ENCODE assay signal across 23 cellular contexts in the genomic region with DNA sequence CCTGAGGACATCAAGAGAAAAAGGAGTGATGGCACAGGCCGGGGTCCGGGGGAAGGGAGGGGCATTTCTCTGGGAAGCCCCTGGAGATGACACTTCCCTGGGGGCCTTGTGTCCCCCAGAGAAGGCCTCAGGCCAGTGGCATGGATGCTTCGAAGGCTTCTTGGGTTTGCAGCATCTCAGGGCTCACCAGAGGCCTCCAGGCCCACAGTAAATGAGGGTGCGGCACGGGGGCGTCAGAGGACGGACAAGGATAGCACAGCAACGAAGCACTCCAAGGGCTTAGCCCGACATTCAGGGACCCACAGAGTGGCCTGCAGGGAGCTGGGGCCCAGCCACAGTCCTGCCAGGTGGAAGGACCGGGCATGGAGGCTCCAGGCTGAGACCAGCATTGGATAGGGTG.
A peak's percentile ranks its signal among the peaks of the same experiment; 100 is the strongest.
DNase-seq lines count a peak whose midpoint lies in the region; TF ChIP-seq lines count a peak whose summit lies in the region.
"Had no signal": no experiment of that assay in that cellular context is flagged by ENCODE, and none has a peak within 500 bp of the region (broad histone marks: within the 10 kb centered on the region; RNA-seq: fewer than 3 reads in every experiment).

No MANE protein-coding gene starts in this region.

- H3K4me1 Mint-ChIP-seq in HFFc6 (ENCODE audit: low read depth) = no peaks in the 10 kb centered on the region
- H3K4me1 Mint-ChIP-seq: CD14-positive monocyte; CD4-positive, CD25-positive, alpha-beta regulatory T cell had no signal

- H3K9me3 ChIP-seq in osteoblast (ENCODE audit: low read depth, low read length) = no peaks in the 10 kb centered on the region
- H3K9me3 ChIP-seq: BE2C, BLaER1 had no signal

- H3K27ac ChIP-seq in osteoblast (ENCODE audit: low read depth, low read length) = no peak overlapping the region
- H3K27ac ChIP-seq: BLaER1 had no signal

- no peaks in the 10 kb centered on the region for H3K36me3 ChIP-seq in osteoblast (ENCODE audit: insufficient read depth, low read length)
- H3K36me3 ChIP-seq: BE2C, BLaER1 had no signal

- H4K20me1 ChIP-seq in osteoblast (ENCODE audit: insufficient read depth, low read length) = no peaks in the 10 kb centered on the region

- H3K27me3 Mint-ChIP-seq in HFFc6 (ENCODE audit: insufficient read depth) = no peaks in the 10 kb centered on the region; the same call in 1 of the 2 replicates
- H3K27me3 Mint-ChIP-seq: CD4-positive, CD25-positive, alpha-beta regulatory T cell had no signal

- H3K79me2 ChIP-seq in osteoblast (ENCODE audit: insufficient read depth, low read length) = no peaks in the 10 kb centered on the region

- H3K9me3 Mint-ChIP-seq in HFFc6 = peaks cover 37% of the 10 kb centered on the region
- H3K9me3 Mint-ChIP-seq: CD14-positive monocyte; CD4-positive, CD25-positive, alpha-beta regulatory T cell had no signal

- H3K4me1 ChIP-seq in osteoblast (ENCODE audit: insufficient read depth, low read length) = no peaks in the 10 kb centered on the region
- H3K4me1 ChIP-seq: BE2C had no signal

- no peak overlapping the region for H2AFZ ChIP-seq in osteoblast (ENCODE audit: low read length)

- DNase-seq in mesenteric fat pad (ENCODE audit: low spot score) (peak; percentile 68), osteoblast (ENCODE audit: insufficient read length, low spot score, missing footprints) (peak; percentile 47), HFFc6 (no peak), erythroblast (lab: John Stamatoyannopoulos, UW) (no peak)
- no peak for DNase-seq in activated CD8-positive, alpha-beta memory T cell treated with anti-CD3 and anti-CD28 coated beads, Interleukin-2, amount 50 U/mL, for 4 hours
- DNase-seq: 8988T; ACHN; BE2C; C1 segment of cervical spinal cord; CD4-positive, alpha-beta memory T cell; CD4-positive, CD25-positive, alpha-beta regulatory T cell; CD8-positive, alpha-beta memory T cell; COR-L47; DMS 273 treated with DMSO at 0.1 percent for 48 hours; DMS153; DMS53; DMS79; DND-41; EL; GDM1 had no signal

- no peak overlapping the region for H3K4me3 Mint-ChIP-seq in HFFc6
- H3K4me3 Mint-ChIP-seq: CD14-positive monocyte; CD4-positive, alpha-beta memory T cell; CD4-positive, CD25-positive, alpha-beta regulatory T cell; CD8-positive, alpha-beta memory T cell had no signal

- H3K4me3 ChIP-seq in osteoblast (ENCODE audit: insufficient read depth, low read length) = no peak overlapping the region
- H3K4me3 ChIP-seq: BLaER1, GM12878 had no signal

- H3K36me3 Mint-ChIP-seq in HFFc6 (ENCODE audit: low read depth) = 0 out of 2 replicates have a peak, but pooled peaks cover 3% of the 10 kb centered on the region
- H3K36me3 Mint-ChIP-seq: CD14-positive monocyte; CD4-positive, alpha-beta memory T cell; CD4-positive, CD25-positive, alpha-beta regulatory T cell; CD8-positive, alpha-beta memory T cell had no signal

- no peak for TF ChIP-seq POLR2A in erythroblast (IDR thresholded peaks at IDR 0.05; ENCODE audit: low read length)

- no peaks in the 10 kb centered on the region for H3K27me3 ChIP-seq in osteoblast (ENCODE audit: insufficient read depth, low read length)
- H3K27me3 ChIP-seq: BLaER1 had no signal

- TF ChIP-seq CTCF in osteoblast (IDR thresholded peaks at IDR 0.05; ENCODE audit: extremely low read depth, low read depth, low read length) (no peak), HFFc6 (IDR thresholded peaks at IDR 0.05) (no peak)

- no peak overlapping the region for H3K27ac Mint-ChIP-seq in HFFc6
- H3K27ac Mint-ChIP-seq: CD14-positive monocyte; CD4-positive, alpha-beta memory T cell; CD4-positive, CD25-positive, alpha-beta regulatory T cell; CD8-positive, alpha-beta memory T cell had no signal

- H3K4me2 ChIP-seq in osteoblast (ENCODE audit: insufficient read depth, low read length) = no peak overlapping the region
- H3K4me2 ChIP-seq: BLaER1 had no signal

Comparison
In these comparisons a context has a peak if more than half of its experiments do, and no peak if none do; other contexts are left out.
1. DNase-seq: peak in mesenteric fat pad (single experiment) and osteoblast (single experiment); none in HFFc6 (single experiment), erythroblast (0 of 2) and activated CD8-positive, alpha-beta memory T cell treated with anti-CD3 and anti-CD28 coated beads, Interleukin-2, amount 50 U/mL, for 4 hours (single experiment).